ENCODE assay signal across 8 cellular contexts in the genomic region with DNA sequence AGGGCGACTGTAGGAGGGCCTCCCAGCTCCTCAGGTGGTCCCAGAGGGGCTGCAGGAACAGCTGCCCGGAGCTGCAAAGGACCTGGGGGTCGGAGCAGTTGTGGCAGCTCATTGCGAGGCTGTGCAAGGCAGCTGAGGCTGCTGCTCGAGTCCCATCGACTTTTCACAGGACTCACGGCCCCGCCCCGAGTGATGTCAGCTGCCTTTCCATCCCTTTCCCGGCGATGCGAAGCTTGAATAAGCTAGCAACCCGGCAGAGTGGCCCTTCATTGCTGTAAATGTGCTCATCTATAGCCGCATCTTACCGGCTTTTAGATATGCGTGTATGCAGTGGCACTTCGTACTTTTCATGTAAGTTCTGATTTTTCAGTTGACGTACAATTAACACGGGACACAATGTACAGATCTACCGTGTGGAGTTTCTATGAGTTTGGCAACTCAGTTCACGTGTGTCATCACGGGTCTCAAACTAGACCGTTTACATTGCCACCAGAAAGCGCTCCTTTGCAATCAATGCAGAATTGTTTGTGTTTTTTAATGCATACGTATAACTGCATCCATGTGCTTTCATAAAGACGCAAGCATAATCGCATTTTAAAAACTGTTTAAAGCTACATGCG. TPM values are rescaled to one million over a fixed set of nuclear protein-coding genes. Genes with fewer than 3 reads are reported as not detected.
DNase-seq lines count a peak whose midpoint lies in the region; ATAC-seq, FAIRE-seq and TF ChIP-seq lines count a peak whose summit lies in the region.

A gene with protein sequence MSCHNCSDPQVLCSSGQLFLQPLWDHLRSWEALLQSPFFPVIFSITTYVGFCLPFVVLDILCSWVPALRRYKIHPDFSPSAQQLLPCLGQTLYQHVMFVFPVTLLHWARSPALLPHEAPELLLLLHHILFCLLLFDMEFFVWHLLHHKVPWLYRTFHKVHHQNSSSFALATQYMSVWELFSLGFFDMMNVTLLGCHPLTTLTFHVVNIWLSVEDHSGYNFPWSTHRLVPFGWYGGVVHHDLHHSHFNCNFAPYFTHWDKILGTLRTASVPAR (minus strand): TSS at position 137 of the 620 bp plus-strand sequence. CDS start 25 bp downstream, at position 112.

- TF ChIP-seq POLR2A in lower leg skin (IDR thresholded peaks at IDR 0.05) = no peak

- H3K27ac Mint-ChIP-seq in activated CD4-positive, alpha-beta T cell treated with anti-CD3 and anti-CD28 coated beads, Interleukin-2, amount 10 ng/mL, durations not matched to agents 24 days and 14 days = peak within 1 kb of the TSS; percentile 71

- FAIRE-seq in RCC 7860 (lab: Jason Lieb, UNC) = no peak

- H3K9me3 Mint-ChIP-seq in activated CD4-positive, alpha-beta T cell treated with anti-CD3 and anti-CD28 coated beads, Interleukin-2, amount 10 ng/mL, durations not matched to agents 24 days and 14 days = no peaks in the 10 kb centered on the region

- H3K4me1 Mint-ChIP-seq in activated CD4-positive, alpha-beta T cell treated with anti-CD3 and anti-CD28 coated beads, Interleukin-2, amount 10 ng/mL, durations not matched to agents 24 days and 14 days = peaks cover 17% of the 10 kb centered on the region

- ATAC-seq in HG02623 (IDR thresholded peaks at IDR 0.05; ENCODE audit: unreplicated experiment) = no peak

- peak within 1 kb of the TSS; percentile 87 for H3K4me3 Mint-ChIP-seq in activated CD4-positive, alpha-beta T cell treated with anti-CD3 and anti-CD28 coated beads, Interleukin-2, amount 10 ng/mL, durations not matched to agents 24 days and 14 days

- 0 to 1% methylated on average over 28 of the region's 28 CpGs for WGBS in lower leg skin, 2 donors

- no peak within 1 kb of the TSS for H3K27ac ChIP-seq in effector memory CD4-positive, alpha-beta T cell (ENCODE audit: insufficient read depth, low read length, poor library complexity, severe bottlenecking)

- H3K9me3 ChIP-seq in effector memory CD4-positive, alpha-beta T cell (ENCODE audit: control insufficient read depth, low read length) = no peaks in the 10 kb centered on the region

- H3K36me3 ChIP-seq in effector memory CD4-positive, alpha-beta T cell (ENCODE audit: control insufficient read depth, insufficient read depth, low read length) = no peaks in the 10 kb centered on the region

- peak within 1 kb of the TSS; percentile 56 for H3K4me3 ChIP-seq in effector memory CD4-positive, alpha-beta T cell (ENCODE audit: insufficient read depth, low read depth, low read length, poor library complexity, severe bottlenecking)
- H3K4me3 ChIP-seq in lower leg skin (ENCODE audit: low read depth, poor library complexity, severe bottlenecking) = peak within 1 kb of the TSS; percentile 10

- TF ChIP-seq CTCF in lower leg skin (IDR thresholded peaks at IDR 0.05) = no peak

- H3K4me1 ChIP-seq in effector memory CD4-positive, alpha-beta T cell (ENCODE audit: control insufficient read depth, insufficient read depth, low read length, poor library complexity, severe bottlenecking) = peaks cover 16% of the 10 kb centered on the region

- peaks cover 35% of the 10 kb centered on the region for H3K27me3 Mint-ChIP-seq in activated CD4-positive, alpha-beta T cell treated with anti-CD3 and anti-CD28 coated beads, Interleukin-2, amount 10 ng/mL, durations not matched to agents 24 days and 14 days

- peaks cover 14% of the 10 kb centered on the region for H3K27me3 ChIP-seq in effector memory CD4-positive, alpha-beta T cell (replicated peaks; ENCODE audit: control insufficient read depth, insufficient read depth, low read length, poor library complexity, severe bottlenecking)

- H3K36me3 Mint-ChIP-seq in activated CD4-positive, alpha-beta T cell treated with anti-CD3 and anti-CD28 coated beads, Interleukin-2, amount 10 ng/mL, durations not matched to agents 24 days and 14 days (ENCODE audit: low read depth) = no peaks in the 10 kb centered on the region

- DNase-seq in ELF-1 (ENCODE audit: low read depth, low spot score) (peak; percentile 65), LHCN-M2 (ENCODE audit: low read depth) (peak; percentile 78), lower leg skin (ENCODE audit: low spot score in 2 of 2) (peak; percentile 81 to 97), RCC 7860 (ENCODE audit: low spot score) (no peak)
- DNase-seq in activated CD4-positive, alpha-beta T cell treated with anti-CD3 and anti-CD28 coated beads, Interleukin-2, amount 10 ng/mL, durations not matched to agents 24 days and 14 days = peak; percentile 80
- peak in 1 of 3 donors; percentile 14 for DNase-seq in effector memory CD4-positive, alpha-beta T cell
- peak; percentile 36 to 55 for DNase-seq in stimulated activated CD4-positive, alpha-beta T cell treated with anti-CD3 and anti-CD28 coated beads, Interleukin-2, amount 100 ng/mL, for 48 hours

- intact Hi-C loops in activated CD4-positive, alpha-beta T cell treated with anti-CD3 and anti-CD28 coated beads, Interleukin-2, amount 10 ng/mL, durations not matched to agents 24 days and 14 days (cut with micrococcal nuclease) = loop anchor here (2.0 kb wide), 2 partner anchors 44 to 122 kb away; no protein-coding TSS in a partner anchor
- intact Hi-C loops in lower leg skin (cut with DNase I; ENCODE audit: low total_unique reads) = loop anchor here (5.0 kb wide), 1 partner anchor 180 kb away; no protein-coding TSS in a partner anchor

RNA-seq across cellular contexts. Expression of the gene that starts here (rescaled TPM):
- total RNA-seq in LHCN-M2 (2014; rRNA removed) (0.06 TPM in 2 replicates), lower leg skin (1 to 10 TPM in 2 of 4 donors, under 1 TPM in 2; 0.45 to 2.8 (median 0.97) TPM)
- polyA plus RNA-seq in LHCN-M2 (2012) = 0.04 TPM
- total RNA-seq in activated CD4-positive, alpha-beta T cell treated with anti-CD3 and anti-CD28 coated beads, Interleukin-2, amount 10 ng/mL, durations not matched to agents 24 days and 14 days = not detected in 2 replicates

Comparison
In these comparisons a context has a peak if more than half of its experiments do, and no peak if none do; other contexts are left out.
1. Peak in DNase-seq in LHCN-M2; RNA of the gene not detected or under 1 TPM.
2. Peak in DNase-seq in activated CD4-positive, alpha-beta T cell treated with anti-CD3 and anti-CD28 coated beads, Interleukin-2, amount 10 ng/mL, durations not matched to agents 24 days and 14 days; RNA of the gene not detected or under 1 TPM.